In genomic region chr17:34424814-34425490, GRCh38 we compare ENCODE assay signal across 15 cellular contexts.
DNase-seq lines count a peak whose midpoint lies in the region; ATAC-seq and TF ChIP-seq lines count a peak whose summit lies in the region.
"Had no signal": no experiment of that assay in that cellular context is flagged by ENCODE, and none has a peak within 500 bp of the region (broad histone marks: within the 10 kb centered on the region; RNA-seq: fewer than 3 reads in every experiment).

No MANE protein-coding gene starts in this region.

- H3K4me3 ChIP-seq in HUES64 (ENCODE audit: low read length) (peak overlapping the region; percentile 51), neural progenitor cell (peak overlapping the region; percentile 35), gastrocnemius medialis (no peak overlapping the region)

- in situ Hi-C loops in gastrocnemius medialis (cut with MboI; ENCODE audit: low sequenced_read_pairs in 4 of 4): loop anchor here in 3 of 4 donors (5.0 to 25.0 kb wide), 4 partner anchors 187 to 700 kb away; partner anchors contain the start of gene FNDC8 (in 2 of the 3)

- peak overlapping the region; percentile 69 for H3K4me2 ChIP-seq in neural progenitor cell

- H3K9me3 ChIP-seq in HUES64 (ENCODE audit: insufficient read depth, low read depth, low read length): no peaks in the 10 kb centered on the region
- H3K9me3 ChIP-seq in neural progenitor cell (ENCODE audit: low read depth): no peaks in the 10 kb centered on the region
- no peaks in the 10 kb centered on the region for H3K9me3 ChIP-seq in gastrocnemius medialis
- H3K9me3 ChIP-seq: BE2C had no signal

- peaks cover 8% of the 10 kb centered on the region; the same call in 1 of the 2 replicates for H3K27me3 ChIP-seq in HUES64 (ENCODE audit: insufficient read depth, low read length)
- H3K27me3 ChIP-seq in neural progenitor cell: peaks cover 47% of the 10 kb centered on the region
- H3K27me3 ChIP-seq in gastrocnemius medialis: peaks cover 10 to 22% (median 18%) of the 10 kb centered on the region in 3 donors

- H3K4me3 Mint-ChIP-seq in glutamatergic neuron (ENCODE audit: unreplicated experiment): peak overlapping the region; percentile 35
- H3K4me3 Mint-ChIP-seq in neural progenitor cell: no peak overlapping the region

- H3K4me1 ChIP-seq in HUES64 (ENCODE audit: insufficient read depth, low read length): no peaks in the 10 kb centered on the region
- peaks cover 11% of the 10 kb centered on the region for H3K4me1 ChIP-seq in neural progenitor cell
- H3K4me1 ChIP-seq in gastrocnemius medialis: no peaks in the 10 kb centered on the region
- H3K4me1 ChIP-seq: BE2C had no signal

- H3K36me3 Mint-ChIP-seq in glutamatergic neuron (ENCODE audit: unreplicated experiment) (peaks cover 5% of the 10 kb centered on the region), neural progenitor cell (no peaks in the 10 kb centered on the region)
- H3K36me3 Mint-ChIP-seq: CD4-positive, alpha-beta memory T cell had no signal

- DNase-seq in NCI-H69 (lab: John Stamatoyannopoulos, UW) (peak; percentile 20), glutamatergic neuron (peak; percentile 47), neural progenitor cell (ENCODE audit: low spot score) (peak; percentile 31), gastrocnemius medialis (no peak), NCI-H2107 treated with DMSO at 0.1 percent for 48 hours (lab: John Stamatoyannopoulos, UW; ENCODE audit: unreplicated experiment) (no peak), H4 (ENCODE audit: low spot score) (no peak)
- DNase-seq: BE2C; CD4-positive, alpha-beta memory T cell; HCEC 1CT; KBM-7; NCI-H1048; NCI-H2227 treated with DMSO at 0.1 percent for 48 hours; SHP77 treated with DMSO at 0.1 percent for 48 hours; T-helper 2 cell had no signal

- intact Hi-C loops in gastrocnemius medialis (cut with DNase I; ENCODE audit: low total_unique reads): no loop called here

- WGBS in HUES64: 52% methylated on average over 14 of the region's 14 CpGs

- ATAC-seq in gastrocnemius medialis: no peak

- no peak for TF ChIP-seq POLR2A in gastrocnemius medialis (IDR thresholded peaks at IDR 0.05)

- no peaks in the 10 kb centered on the region for H3K79me2 ChIP-seq in neural progenitor cell (ENCODE audit: low read depth)

- peak overlapping the region; percentile 68 for H2AFZ ChIP-seq in neural progenitor cell (replicated peaks)

- H3F3A ChIP-seq in neural progenitor cell (ENCODE audit: low read depth): no peaks in the 10 kb centered on the region

- H3K4me1 Mint-ChIP-seq in glutamatergic neuron (ENCODE audit: low read depth, unreplicated experiment) (peaks cover 10% of the 10 kb centered on the region), neural progenitor cell (peaks cover 9% of the 10 kb centered on the region)

- H3K36me3 ChIP-seq in HUES64 (ENCODE audit: insufficient read depth, low read length) (no peaks in the 10 kb centered on the region), neural progenitor cell (no peaks in the 10 kb centered on the region), gastrocnemius medialis (no peaks in the 10 kb centered on the region)
- H3K36me3 ChIP-seq: BE2C had no signal

- H3K27me3 Mint-ChIP-seq in glutamatergic neuron (ENCODE audit: unreplicated experiment): peaks cover 7% of the 10 kb centered on the region
- H3K27me3 Mint-ChIP-seq in neural progenitor cell (ENCODE audit: insufficient read depth, low read depth): peaks cover 19% of the 10 kb centered on the region

- TF ChIP-seq CTCF in glutamatergic neuron (IDR thresholded peaks at IDR 0.05; ENCODE audit: partially characterized antibody, unreplicated experiment): no peak
- peak; percentile 40 for TF ChIP-seq CTCF in neural progenitor cell (IDR thresholded peaks at IDR 0.05)
- no peak for TF ChIP-seq CTCF in gastrocnemius medialis (IDR thresholded peaks at IDR 0.05 in 4 of 5, conservative IDR thresholded peaks at IDR 0.05 in 1 of 5)

- H4K20me1 ChIP-seq in neural progenitor cell (ENCODE audit: low read depth): no peaks in the 10 kb centered on the region

- H3K9me3 Mint-ChIP-seq in glutamatergic neuron (ENCODE audit: unreplicated experiment) (peaks cover 13% of the 10 kb centered on the region), neural progenitor cell (no peaks in the 10 kb centered on the region)
- H3K9me3 Mint-ChIP-seq: CD4-positive, alpha-beta memory T cell had no signal

- H3K27ac Mint-ChIP-seq in glutamatergic neuron (ENCODE audit: unreplicated experiment) (peak overlapping the region; percentile 69), neural progenitor cell (no peak overlapping the region)
- H3K27ac Mint-ChIP-seq: CD4-positive, alpha-beta memory T cell had no signal

- H3K9ac ChIP-seq in HUES64 (ENCODE audit: low read depth, low read length): no peak overlapping the region
- H3K9ac ChIP-seq in neural progenitor cell: no peak overlapping the region

- H3K27ac ChIP-seq in HUES64 (ENCODE audit: low read depth, low read length) (no peak overlapping the region), neural progenitor cell (no peak overlapping the region), gastrocnemius medialis (no peak overlapping the region)

Comparison
In these comparisons a context has a peak if more than half of its experiments do, and no peak if none do; other contexts are left out.
1. H3K4me3 ChIP-seq: peak in HUES64 (single experiment) and neural progenitor cell (single experiment); none in gastrocnemius medialis (0 of 4).
2. DNase-seq: peak in NCI-H69 (single experiment), glutamatergic neuron (single experiment) and neural progenitor cell (single experiment); none in gastrocnemius medialis (0 of 2), NCI-H2107 treated with DMSO at 0.1 percent for 48 hours (single experiment) and H4 (single experiment).